ENCODE assay signal across 2 cellular contexts in genomic region chr3:152380048-152380447, GRCh38.
TF ChIP-seq lines count a peak whose summit lies in the region.

No MANE protein-coding gene starts in this region.

TF ChIP-seq in A549, 52 proteins besides CTCF, POLR2A, EP300 and RAD21 (continued from another document):
- TF ChIP-seq ELK1 (IDR thresholded peaks at IDR 0.05; ENCODE audit: low read depth, low read length), result no peak
- no peak for TF ChIP-seq E2F6 (IDR thresholded peaks at IDR 0.05; ENCODE audit: borderline replicate concordance, low read depth)
- no peak for TF ChIP-seq RFX5 (IDR thresholded peaks at IDR 0.05)
- no peak for TF ChIP-seq ZC3H11A (IDR thresholded peaks at IDR 0.05)
- no peak for TF ChIP-seq ZSCAN20 (CRISPR knock-in tag; IDR thresholded peaks at IDR 0.05)
- TF ChIP-seq CHD2 (IDR thresholded peaks at IDR 0.05; ENCODE audit: low read length, partially characterized antibody), result no peak
- TF ChIP-seq NPAS2 (CRISPR knock-in tag; IDR thresholded peaks at IDR 0.05; ENCODE audit: borderline replicate concordance), result no peak
- no peak for TF ChIP-seq CEBPB (IDR thresholded peaks at IDR 0.05)
- no peak for TF ChIP-seq FOSB (CRISPR knock-in tag; IDR thresholded peaks at IDR 0.05)
- TF ChIP-seq POLR2AphosphoS2 (conservative IDR thresholded peaks at IDR 0.05; ENCODE audit: low read length), result no peak
- TF ChIP-seq MAX (IDR thresholded peaks at IDR 0.05), result no peak
- TF ChIP-seq JUN (IDR thresholded peaks at IDR 0.05), result no peak
- TF ChIP-seq GATA3 (IDR thresholded peaks at IDR 0.05; ENCODE audit: borderline replicate concordance), result no peak
- TF ChIP-seq NR3C1 (IDR thresholded peaks at IDR 0.05), result no peak

TF ChIP-seq in GM12878, 131 proteins besides CTCF, POLR2A, EP300 and RAD21 (continued from another document):
- TF ChIP-seq ZNF592 (IDR thresholded peaks at IDR 0.05) (no peak), JUND (IDR thresholded peaks at IDR 0.05; ENCODE audit: low read depth, low read length) (no peak), SMAD1 (IDR thresholded peaks at IDR 0.05; ENCODE audit: low read depth, partially characterized antibody) (no peak), LARP7 (IDR thresholded peaks at IDR 0.05) (no peak), RBBP5 (conservative IDR thresholded peaks at IDR 0.05) (no peak), ETV6 (conservative IDR thresholded peaks at IDR 0.05 in 1 of 2, IDR thresholded peaks at IDR 0.05 in 1 of 2; ENCODE audit: borderline replicate concordance in 1 of 2, low read depth in 1 of 2) (no peak), EED (IDR thresholded peaks at IDR 0.05; ENCODE audit: low read depth) (no peak), CHD1 (IDR thresholded peaks at IDR 0.05; ENCODE audit: low read depth, low read length) (no peak), GATAD2B (conservative IDR thresholded peaks at IDR 0.05; ENCODE audit: low read depth) (no peak), SP1 (IDR thresholded peaks at IDR 0.05; ENCODE audit: low read depth, low read length) (no peak), HSF1 (IDR thresholded peaks at IDR 0.05; ENCODE audit: low read depth, low read length) (no peak), SIX5 (IDR thresholded peaks at IDR 0.05; ENCODE audit: low read depth, low read length, severe bottlenecking) (no peak), HDAC6 (IDR thresholded peaks at IDR 0.05; ENCODE audit: unreplicated experiment) (no peak), YY1 (IDR thresholded peaks at IDR 0.05; ENCODE audit: low read depth, low read length) (no peak), ZBED1 (IDR thresholded peaks at IDR 0.05; ENCODE audit: borderline replicate concordance) (no peak), NFXL1 (IDR thresholded peaks at IDR 0.05; ENCODE audit: borderline replicate concordance) (no peak)
